In genomic region chr10:77387701-77388100, GRCh38 we compare ENCODE assay signal across 8 cellular contexts.
A peak's percentile ranks its signal among the peaks of the same experiment; 100 is the strongest.
DNase-seq lines count a peak whose midpoint lies in the region; ATAC-seq, FAIRE-seq and TF ChIP-seq lines count a peak whose summit lies in the region.
"Not testable (repeated sequence)": the region's sequence is repeated elsewhere in the genome, so short reads cannot be mapped to it uniquely, and the experiment has no call there.

No MANE protein-coding gene starts in this region.

- not testable (repeated sequence) for H3K4me3 Mint-ChIP-seq in osteocyte (ENCODE audit: unreplicated experiment)

- H3K27ac ChIP-seq in PC-3 (ENCODE audit: low read length): peak overlapping the region; percentile 81
- peak overlapping the region; percentile 93 to 94 for H3K27ac ChIP-seq in ascending aorta
- H3K27ac ChIP-seq in coronary artery: peak overlapping the region; percentile 60 to 90
- peak overlapping the region in 3 of 4 donors; percentile 40 to 80 (median 79) for H3K27ac ChIP-seq in gastroesophageal sphincter
- peak overlapping the region; percentile 36 for H3K27ac ChIP-seq in temporal lobe (ENCODE audit: low read depth, low read length)
- H3K27ac ChIP-seq in aorta (ENCODE audit: low read depth in 1 of 2, low read length in 2 of 2): peak overlapping the region; percentile 16 to 63

- H3K79me2 ChIP-seq in PC-3 (ENCODE audit: low read length): peaks cover 30% of the 10 kb centered on the region

- FAIRE-seq in D721Med (lab: Jason Lieb, UNC): peak; percentile 58

- not testable (repeated sequence) for H4K20me1 ChIP-seq in PC-3 (ENCODE audit: low read length)

- not testable (repeated sequence) for H3K4me2 ChIP-seq in PC-3 (ENCODE audit: low read length)

- peak overlapping the region; percentile 49 for H3K9ac ChIP-seq in PC-3 (ENCODE audit: low read length)

- not testable (repeated sequence) for TF ChIP-seq EP300 in gastroesophageal sphincter (IDR thresholded peaks at IDR 0.05)

- intact Hi-C loops in PC-3 (cut with micrococcal nuclease): loop anchor here (1.0 kb wide), 2 partner anchors 30 to 37 kb away; no protein-coding TSS in a partner anchor
- intact Hi-C loops in ascending aorta (cut with DNase I): loop anchor here (5.0 kb wide), 2 partner anchors 35 to 85 kb away; no protein-coding TSS in a partner anchor
- intact Hi-C loops in aorta (cut with DNase I): loop anchor here in 1 of 2 donors (5.0 kb wide), 1 partner anchor 85 kb away; no protein-coding TSS in a partner anchor

- peaks cover 22% of the 10 kb centered on the region for H3F3A ChIP-seq in PC-3 (ENCODE audit: low read length, unreplicated experiment)

- H3K36me3 ChIP-seq in PC-3 (ENCODE audit: low read depth, low read length); ascending aorta; gastroesophageal sphincter; aorta (ENCODE audit: control insufficient read depth in 1 of 2, insufficient read depth in 2 of 2, low read length in 1 of 2): not testable (repeated sequence)

- peak overlapping the region; percentile 83 for H3K27ac Mint-ChIP-seq in osteocyte (ENCODE audit: unreplicated experiment)

- not testable (repeated sequence) for H3K4me3 ChIP-seq in PC-3 (ENCODE audit: low read length); ascending aorta; coronary artery; gastroesophageal sphincter; aorta (ENCODE audit: low read length in 2 of 2)

- ATAC-seq in PC-3; gastroesophageal sphincter; aorta (ENCODE audit: low FRiP score): not testable (repeated sequence)

- not testable (repeated sequence) for TF ChIP-seq POLR2A in gastroesophageal sphincter (IDR thresholded peaks at IDR 0.05)

- H3K27me3 ChIP-seq in PC-3 (ENCODE audit: low read length); ascending aorta; gastroesophageal sphincter; aorta (ENCODE audit: control insufficient read depth in 1 of 2, insufficient read depth in 2 of 2, low read length in 1 of 2): not testable (repeated sequence)

- not testable (repeated sequence) for H3K27me3 Mint-ChIP-seq in osteocyte (ENCODE audit: unreplicated experiment)

- not testable (repeated sequence) for BruUV-seq in PC-3 (replicated peaks; lab: Mats Ljungman, UMichigan)

- peaks cover 66% of the 10 kb centered on the region for H3K4me1 Mint-ChIP-seq in osteocyte (ENCODE audit: unreplicated experiment)

- not testable (repeated sequence) for H3K9me3 ChIP-seq in PC-3 (ENCODE audit: low read length); ascending aorta; gastroesophageal sphincter; aorta (ENCODE audit: control insufficient read depth, low read length)

- not testable (repeated sequence) for H3K36me3 Mint-ChIP-seq in osteocyte (ENCODE audit: unreplicated experiment)

- H3K4me1 ChIP-seq in PC-3 (ENCODE audit: insufficient read depth, low read length) (peaks cover 61% of the 10 kb centered on the region), ascending aorta (peaks cover 8 to 68% of the 10 kb centered on the region in 2 donors), gastroesophageal sphincter (peaks cover 2 to 77% (median 28%) of the 10 kb centered on the region in 3 donors), aorta (ENCODE audit: control insufficient read depth in 1 of 2, insufficient read depth in 2 of 2, low read length in 2 of 2) (peaks cover 7 to 41% of the 10 kb centered on the region in 2 donors)

- not testable (repeated sequence) for TF ChIP-seq CTCF in D721Med (IDR thresholded peaks at IDR 0.05; ENCODE audit: insufficient read depth, missing control alignments); PC-3 (conservative IDR thresholded peaks at IDR 0.05; ENCODE audit: low read depth, low read length); ascending aorta (IDR thresholded peaks at IDR 0.05); coronary artery (IDR thresholded peaks at IDR 0.05); gastroesophageal sphincter (IDR thresholded peaks at IDR 0.05); osteocyte (IDR thresholded peaks at IDR 0.05)

- CTCF ChIA-PET in PC-3 (lab: Charles Lee): not testable (repeated sequence)

- not testable (repeated sequence) for DNase-seq in D721Med (ENCODE audit: insufficient read length, low spot score); PC-3; coronary artery (ENCODE audit: low spot score); osteocyte (ENCODE audit: extremely low spot score, unreplicated experiment); aorta
- peak in 1 of 2 donors; percentile 37 for DNase-seq in ascending aorta (ENCODE audit: low spot score in 2 of 2)

- POLR2A ChIA-PET in PC-3 (lab: Charles Lee; ENCODE audit: unreplicated experiment): interaction anchor here (0.7 kb wide), 1 partner anchor 140 kb away, joined by 3 read pairs; no protein-coding TSS in a partner anchor

- not testable (repeated sequence) for H2AFZ ChIP-seq in PC-3 (ENCODE audit: low read length)

- WGBS in gastroesophageal sphincter (ENCODE audit: low coverage in 1 of 2), 2 donors: 40 to 73% methylated on average over 1 to 2 of the region's 2 CpGs
- 36 to 47% methylated on average over 2 of the region's 2 CpGs for WGBS in aorta, 2 donors

- H3K9me3 Mint-ChIP-seq in osteocyte (ENCODE audit: unreplicated experiment): not testable (repeated sequence)

- not testable (repeated sequence) for H3K9me2 ChIP-seq in PC-3 (replicated peaks; ENCODE audit: low read length)

Comparison
In these comparisons a context has a peak if more than half of its experiments do, and no peak if none do; other contexts are left out.
1. H3K27ac ChIP-seq: peak in every context shown above with its lines; median percentile 94 in ascending aorta; 81 in PC-3; 79 in gastroesophageal sphincter; 75 in coronary artery; 40 in aorta; 36 in temporal lobe.